ENCODE assay signal across 9 cellular contexts in genomic region chr18:48545690-48546365, GRCh38. TPM values are rescaled to one million over a fixed set of nuclear protein-coding genes. Genes with fewer than 3 reads are reported as not detected.
DNase-seq lines count a peak whose midpoint lies in the region; ATAC-seq and TF ChIP-seq lines count a peak whose summit lies in the region.
"Had no signal": no experiment of that assay in that cellular context is flagged by ENCODE, and none has a peak within 500 bp of the region (broad histone marks: within the 10 kb centered on the region; RNA-seq: fewer than 3 reads in every experiment).

No MANE protein-coding gene starts in this region.

- no peak for TF ChIP-seq CTCF in foreskin keratinocyte (conservative IDR thresholded peaks at IDR 0.05)
- TF ChIP-seq CTCF in neural crest cell (conservative IDR thresholded peaks at IDR 0.05), result no peak

- H3K9me3 Mint-ChIP-seq in neural crest cell, result no peaks in the 10 kb centered on the region
- H3K9me3 Mint-ChIP-seq: central memory CD8-positive, alpha-beta T cell had no signal

- DNase-seq in GM23248 (peak; percentile 93), SK-N-MC (ENCODE audit: low read depth, low spot score) (no peak), foreskin keratinocyte (peak; percentile 84 to 91), neural crest cell (ENCODE audit: low read depth, low spot score) (peak; percentile 59)

- H3F3A ChIP-seq in GM23248 (ENCODE audit: insufficient read depth), result peaks cover 67% of the 10 kb centered on the region

- peaks cover 92% of the 10 kb centered on the region for H3K79me2 ChIP-seq in GM23248 (ENCODE audit: insufficient read depth)

- peaks cover 4% of the 10 kb centered on the region for H4K20me1 ChIP-seq in GM23248 (ENCODE audit: insufficient read depth)

- peak overlapping the region; percentile 99 for H3K27ac ChIP-seq in GM23248
- H3K27ac ChIP-seq in SK-N-MC, result peak overlapping the region; percentile 86
- peak overlapping the region; percentile 54 for H3K27ac ChIP-seq in foreskin keratinocyte

- H3K27me3 Mint-ChIP-seq in neural crest cell (ENCODE audit: low read depth), result no peaks in the 10 kb centered on the region

- H3K27ac Mint-ChIP-seq in neural crest cell (ENCODE audit: unreplicated experiment), result peak overlapping the region; percentile 6

- H3K4me2 ChIP-seq in GM23248 (ENCODE audit: unreplicated experiment), result peak overlapping the region; percentile 48

- peaks cover 53% of the 10 kb centered on the region for H3K4me1 Mint-ChIP-seq in neural crest cell
- H3K4me1 Mint-ChIP-seq: central memory CD8-positive, alpha-beta T cell had no signal

- H3K4me1 ChIP-seq in GM23248 (ENCODE audit: insufficient read depth) (peaks cover 78% of the 10 kb centered on the region), foreskin keratinocyte (peaks cover 34% of the 10 kb centered on the region)

- 11 to 12% methylated on average over 13 of the region's 13 CpGs for WGBS in GM23248 (ENCODE audit: low coverage in 1 of 2, low lambda C conversion rate in 2 of 2, missing lambda C conversion rate in 2 of 2), 2 experiments

- H3K4me3 ChIP-seq in GM23248, result no peak overlapping the region
- H3K4me3 ChIP-seq in SK-N-MC, result peak overlapping the region; percentile 50

- H3K36me3 ChIP-seq in GM23248 (ENCODE audit: low read depth) (0 out of 2 replicates have a peak, but pooled peaks cover 3% of the 10 kb centered on the region), SK-N-MC (ENCODE audit: insufficient read depth, low read length) (no peaks in the 10 kb centered on the region; the same call in 1 of the 2 replicates)

- H3K9me3 ChIP-seq in GM23248 (ENCODE audit: low read depth), result no peaks in the 10 kb centered on the region
- no peaks in the 10 kb centered on the region for H3K9me3 ChIP-seq in SK-N-MC (ENCODE audit: low read depth, low read length)

- in situ Hi-C loops in GM23248 (cut with MboI), result no loop called here

- peak overlapping the region; percentile 73 for H3K4me3 Mint-ChIP-seq in neural crest cell
- H3K4me3 Mint-ChIP-seq: central memory CD8-positive, alpha-beta T cell had no signal

- H3K9ac ChIP-seq in GM23248 (peak overlapping the region; percentile 83), SK-N-MC (ENCODE audit: insufficient read length) (peak overlapping the region; percentile 19)

- H3K9me2 ChIP-seq in GM23248 (ENCODE audit: insufficient read depth), result no peaks in the 10 kb centered on the region

- ATAC-seq in foreskin keratinocyte (peak; percentile 55), GM21619 (IDR thresholded peaks at IDR 0.05; ENCODE audit: unreplicated experiment) (no peak), GM19452 (IDR thresholded peaks at IDR 0.05; ENCODE audit: unreplicated experiment) (no peak), GM21360 (IDR thresholded peaks at IDR 0.05; ENCODE audit: unreplicated experiment) (no peak), HG02642 (IDR thresholded peaks at IDR 0.05; ENCODE audit: poor library complexity, unreplicated experiment) (no peak)

- no peak overlapping the region for H2AFZ ChIP-seq in GM23248

- no peaks in the 10 kb centered on the region for H3K36me3 Mint-ChIP-seq in neural crest cell (ENCODE audit: low read depth)

- H3K27me3 ChIP-seq in GM23248 (replicated peaks; ENCODE audit: insufficient read depth) (no peaks in the 10 kb centered on the region), foreskin keratinocyte (no peaks in the 10 kb centered on the region)

RNA-seq across cellular contexts. Expression of gene CTIF, which starts 7.0 kb away (rescaled TPM):
- 46.8 and 49.2 TPM in 2 replicates for total RNA-seq in GM23248 (2014; rRNA removed; shearing (Covaris generic))
- polyA plus RNA-seq in GM23248 (2016; fragmentation: Nextera tagmentation; extraction: Ambion mirVana) (19.6 and 21.5 TPM in 2 replicates), foreskin keratinocyte (20.8 and 22.1 TPM in 2 replicates)
- total RNA-seq in foreskin keratinocyte (22.3 TPM in 2 replicates), neural crest cell (46.7 and 52.6 TPM in 2 replicates)
